In genomic region chr16:3256146-3256875, GRCh38 we compare ENCODE assay signal across 13 cellular contexts. TPM values are rescaled to one million over a fixed set of nuclear protein-coding genes. Genes with fewer than 3 reads are reported as not detected.
DNase-seq lines count a peak whose midpoint lies in the region; ATAC-seq and TF ChIP-seq lines count a peak whose summit lies in the region.
"Had no signal": no experiment of that assay in that cellular context is flagged by ENCODE, and none has a peak within 500 bp of the region (broad histone marks: within the 10 kb centered on the region; RNA-seq: fewer than 3 reads in every experiment).

MEFV (minus strand) TSS chr16:3256633; CDS start chr16:3256587, 46 bp downstream.

- intact Hi-C loops in dendritic cell treated with granulocyte-macrophage colony-stimulating factor and Interleukin-4, amounts not matched to agents 40 ng/mL and 50 ng/mL, for 4 days (cut with micrococcal nuclease): no loop called here
- intact Hi-C loops in CD4-positive, alpha-beta memory T cell (cut with micrococcal nuclease): no loop called here
- intact Hi-C loops in Calu3 (cut with micrococcal nuclease; ENCODE audit: unreplicated experiment): no loop called here

- H3K27me3 Mint-ChIP-seq in dendritic cell treated with granulocyte-macrophage colony-stimulating factor and Interleukin-4, amounts not matched to agents 40 ng/mL and 50 ng/mL, for 4 days: no peaks in the 10 kb centered on the region
- H3K27me3 Mint-ChIP-seq in CD4-positive, alpha-beta memory T cell: peaks cover 0 to 2% of the 10 kb centered on the region in 2 donors
- peaks cover 36% of the 10 kb centered on the region for H3K27me3 Mint-ChIP-seq in Calu3 (ENCODE audit: unreplicated experiment)
- H3K27me3 Mint-ChIP-seq in activated CD8-positive, alpha-beta T cell treated with anti-CD3 and anti-CD28 coated beads, Interleukin-2, amount 10 ng/mL, durations not matched to agents 7 days and 5 days (ENCODE audit: low read depth): peaks cover 5% of the 10 kb centered on the region
- H3K27me3 Mint-ChIP-seq: activated CD4-positive, alpha-beta T cell treated with anti-CD3 and anti-CD28 coated beads for 36 hours had no signal

- no peaks in the 10 kb centered on the region for H3K27me3 ChIP-seq in ACC112 (ENCODE audit: insufficient read depth, low read length)
- no peaks in the 10 kb centered on the region for H3K27me3 ChIP-seq in CD4-positive, alpha-beta memory T cell (ENCODE audit: insufficient read depth, low read length)

- H3K79me2 ChIP-seq in ACC112 (ENCODE audit: control insufficient read depth, insufficient read depth, low read length, unreplicated experiment): no peaks in the 10 kb centered on the region

- H3K36me3 Mint-ChIP-seq in dendritic cell treated with granulocyte-macrophage colony-stimulating factor and Interleukin-4, amounts not matched to agents 40 ng/mL and 50 ng/mL, for 4 days (ENCODE audit: low read depth): no peaks in the 10 kb centered on the region
- no peaks in the 10 kb centered on the region for H3K36me3 Mint-ChIP-seq in CD4-positive, alpha-beta memory T cell
- H3K36me3 Mint-ChIP-seq in Calu3 (ENCODE audit: insufficient read depth, unreplicated experiment): no peaks in the 10 kb centered on the region
- no peaks in the 10 kb centered on the region for H3K36me3 Mint-ChIP-seq in activated CD8-positive, alpha-beta T cell treated with anti-CD3 and anti-CD28 coated beads, Interleukin-2, amount 10 ng/mL, durations not matched to agents 7 days and 5 days (ENCODE audit: low read depth)

- peaks cover 14% of the 10 kb centered on the region for H3K4me1 ChIP-seq in ACC112 (ENCODE audit: control insufficient read depth, insufficient read depth, low read length, unreplicated experiment)
- H3K4me1 ChIP-seq in CD4-positive, alpha-beta memory T cell (ENCODE audit: insufficient read depth, low read length): no peaks in the 10 kb centered on the region
- H3K4me1 ChIP-seq: A549 had no signal

- H3K4me3 Mint-ChIP-seq in dendritic cell treated with granulocyte-macrophage colony-stimulating factor and Interleukin-4, amounts not matched to agents 40 ng/mL and 50 ng/mL, for 4 days: peak within 1 kb of the TSS; percentile 67
- H3K4me3 Mint-ChIP-seq in CD4-positive, alpha-beta memory T cell: no peak within 1 kb of the TSS
- H3K4me3 Mint-ChIP-seq in Calu3 (ENCODE audit: low read depth, unreplicated experiment): no peak within 1 kb of the TSS
- H3K4me3 Mint-ChIP-seq in activated CD8-positive, alpha-beta T cell treated with anti-CD3 and anti-CD28 coated beads, Interleukin-2, amount 10 ng/mL, durations not matched to agents 7 days and 5 days: no peak within 1 kb of the TSS
- H3K4me3 Mint-ChIP-seq: activated CD4-positive, alpha-beta T cell treated with anti-CD3 and anti-CD28 coated beads for 36 hours had no signal

- H3K27ac ChIP-seq in ACC112 (ENCODE audit: low read depth, low read length): peak within 1 kb of the TSS; percentile 48; the same call in 1 of the 2 replicates
- no peak within 1 kb of the TSS for H3K27ac ChIP-seq in CD4-positive, alpha-beta memory T cell (ENCODE audit: low read depth, low read length)
- H3K27ac ChIP-seq: A549 had no signal

- CTCF ChIA-PET in CD4-positive, alpha-beta memory T cell (lab: Charles Lee; ENCODE audit: partially characterized antibody): no interaction called here
- CTCF ChIA-PET in Calu3 (lab: Charles Lee): no interaction called here
- CTCF ChIA-PET in activated CD8-positive, alpha-beta T cell treated with anti-CD3 and anti-CD28 coated beads, Interleukin-2, amount 10 ng/mL, durations not matched to agents 7 days and 5 days (lab: Charles Lee): interaction anchor here (0.6 to 2.3 kb wide), 3 partner anchors 9 to 1222 kb away, joined by 3 to 7 read pairs (median 3); no protein-coding TSS in a partner anchor

- ATAC-seq in activated CD8-positive, alpha-beta T cell treated with anti-CD3 and anti-CD28 coated beads, Interleukin-2, amount 10 ng/mL, durations not matched to agents 7 days and 5 days: no peak
- ATAC-seq in GM19328 (IDR thresholded peaks at IDR 0.05; ENCODE audit: unreplicated experiment): no peak
- ATAC-seq: A549; activated CD4-positive, alpha-beta T cell treated with anti-CD3 and anti-CD28 coated beads for 36 hours had no signal

- peak within 1 kb of the TSS; percentile 76 for H3K27ac Mint-ChIP-seq in dendritic cell treated with granulocyte-macrophage colony-stimulating factor and Interleukin-4, amounts not matched to agents 40 ng/mL and 50 ng/mL, for 4 days
- H3K27ac Mint-ChIP-seq in CD4-positive, alpha-beta memory T cell: no peak within 1 kb of the TSS
- no peak within 1 kb of the TSS for H3K27ac Mint-ChIP-seq in Calu3 (ENCODE audit: unreplicated experiment)
- H3K27ac Mint-ChIP-seq in activated CD8-positive, alpha-beta T cell treated with anti-CD3 and anti-CD28 coated beads, Interleukin-2, amount 10 ng/mL, durations not matched to agents 7 days and 5 days: no peak within 1 kb of the TSS
- H3K27ac Mint-ChIP-seq: activated CD4-positive, alpha-beta T cell treated with anti-CD3 and anti-CD28 coated beads for 36 hours had no signal

- BruUV-seq in Calu3 (replicated peaks; lab: Mats Ljungman, UMichigan): no TSS peak

- peak; percentile 89 for DNase-seq in MV-4-11 (lab: John Stamatoyannopoulos, UW)
- peak; percentile 85 for DNase-seq in mesenteric fat pad (ENCODE audit: low spot score)
- no peak for DNase-seq in CD4-positive, alpha-beta memory T cell
- no peak for DNase-seq in Calu3
- no peak for DNase-seq in activated CD8-positive, alpha-beta T cell treated with anti-CD3 and anti-CD28 coated beads, Interleukin-2, amount 10 ng/mL, durations not matched to agents 7 days and 5 days
- DNase-seq: activated CD4-positive, alpha-beta T cell treated with anti-CD3 and anti-CD28 coated beads for 36 hours; activated naive CD4-positive, alpha-beta T cell; SHP77 had no signal

- POLR2A ChIA-PET in CD4-positive, alpha-beta memory T cell (lab: Charles Lee; ENCODE audit: partially characterized antibody): interaction anchor here (0.7 kb wide), 1 partner anchor 8 kb away, joined by 5 read pairs; no protein-coding TSS in a partner anchor
- POLR2A ChIA-PET in activated CD8-positive, alpha-beta T cell treated with anti-CD3 and anti-CD28 coated beads, Interleukin-2, amount 10 ng/mL, durations not matched to agents 7 days and 5 days (lab: Charles Lee): no interaction called here

- no peak for TF ChIP-seq CTCF in Calu3 (IDR thresholded peaks at IDR 0.05; ENCODE audit: unreplicated experiment)

- no peak within 1 kb of the TSS for H2AFZ ChIP-seq in ACC112 (ENCODE audit: low read length, unreplicated experiment)

- peaks cover 68% of the 10 kb centered on the region for H3K4me1 Mint-ChIP-seq in dendritic cell treated with granulocyte-macrophage colony-stimulating factor and Interleukin-4, amounts not matched to agents 40 ng/mL and 50 ng/mL, for 4 days (ENCODE audit: low read depth)
- H3K4me1 Mint-ChIP-seq in CD4-positive, alpha-beta memory T cell: peaks cover 0 to 2% (median under 1%) of the 10 kb centered on the region in 4 donors
- no peaks in the 10 kb centered on the region for H3K4me1 Mint-ChIP-seq in Calu3 (ENCODE audit: low read depth, unreplicated experiment)
- no peaks in the 10 kb centered on the region for H3K4me1 Mint-ChIP-seq in activated CD8-positive, alpha-beta T cell treated with anti-CD3 and anti-CD28 coated beads, Interleukin-2, amount 10 ng/mL, durations not matched to agents 7 days and 5 days (ENCODE audit: low read depth)
- H3K4me1 Mint-ChIP-seq: activated CD4-positive, alpha-beta T cell treated with anti-CD3 and anti-CD28 coated beads for 36 hours had no signal

- H3K36me3 ChIP-seq in ACC112 (ENCODE audit: insufficient read depth, low read length): no peaks in the 10 kb centered on the region
- no peaks in the 10 kb centered on the region for H3K36me3 ChIP-seq in CD4-positive, alpha-beta memory T cell (ENCODE audit: insufficient read depth, low read length)

- H3K9me3 ChIP-seq in CD4-positive, alpha-beta memory T cell (ENCODE audit: control insufficient read depth in 1 of 2, low read length in 2 of 2): no peaks in the 10 kb centered on the region
- H3K9me3 ChIP-seq: A549 had no signal

- H3K9me3 Mint-ChIP-seq in dendritic cell treated with granulocyte-macrophage colony-stimulating factor and Interleukin-4, amounts not matched to agents 40 ng/mL and 50 ng/mL, for 4 days: no peaks in the 10 kb centered on the region
- no peaks in the 10 kb centered on the region for H3K9me3 Mint-ChIP-seq in CD4-positive, alpha-beta memory T cell
- no peaks in the 10 kb centered on the region for H3K9me3 Mint-ChIP-seq in Calu3 (ENCODE audit: low read depth, unreplicated experiment)
- no peaks in the 10 kb centered on the region for H3K9me3 Mint-ChIP-seq in activated CD8-positive, alpha-beta T cell treated with anti-CD3 and anti-CD28 coated beads, Interleukin-2, amount 10 ng/mL, durations not matched to agents 7 days and 5 days (ENCODE audit: insufficient read depth)

- no peak within 1 kb of the TSS for H3K4me3 ChIP-seq in ACC112 (ENCODE audit: low read depth, low read length)
- no peak within 1 kb of the TSS for H3K4me3 ChIP-seq in CD4-positive, alpha-beta memory T cell (ENCODE audit: low read length in 2 of 2)
- H3K4me3 ChIP-seq: A549 had no signal

RNA-seq across cellular contexts. Expression of gene MEFV, which starts in this region (rescaled TPM):
- total RNA-seq in mesenteric fat pad: 6.0 TPM
- total RNA-seq in CD4-positive, alpha-beta memory T cell: under 1 TPM; 0.35 to 0.42 TPM
- under 1 TPM in 1 of 2 donors, not detected in 1; 0.05 TPM for polyA plus RNA-seq in CD4-positive, alpha-beta memory T cell
- not detected in 2 replicates for total RNA-seq in Calu3 (2022)
- under 1 TPM; 0.13 to 0.21 TPM for total RNA-seq in activated CD8-positive, alpha-beta T cell treated with anti-CD3 and anti-CD28 coated beads, Interleukin-2, amount 10 ng/mL, durations not matched to agents 7 days and 5 days
- total RNA-seq: glomerular endothelial cell had no signal
- polyA plus RNA-seq: A549 had no signal

Comparison
In these comparisons a context has a peak if more than half of its experiments do, and no peak if none do; other contexts are left out.
1. DNase-seq: peak in MV-4-11 (single experiment) and mesenteric fat pad (single experiment); none in CD4-positive, alpha-beta memory T cell (0 of 5), Calu3 (single experiment) and activated CD8-positive, alpha-beta T cell treated with anti-CD3 and anti-CD28 coated beads, Interleukin-2, amount 10 ng/mL, durations not matched to agents 7 days and 5 days (single experiment).